In genomic region chr7:20403356-20403755, GRCh38 we compare ENCODE assay signal across 13 cellular contexts.
DNase-seq lines count a peak whose midpoint lies in the region; ATAC-seq, FAIRE-seq and TF ChIP-seq lines count a peak whose summit lies in the region.
"Had no signal": no experiment of that assay in that cellular context is flagged by ENCODE, and none has a peak within 500 bp of the region (broad histone marks: within the 10 kb centered on the region; RNA-seq: fewer than 3 reads in every experiment).

No MANE protein-coding gene starts in this region.

- no peak overlapping the region for H3K27ac Mint-ChIP-seq in astrocyte (ENCODE audit: unreplicated experiment)

- peak; percentile 43 for FAIRE-seq in H54 (lab: Jason Lieb, UNC)
- peak; percentile 26 for FAIRE-seq in astrocyte (lab: Jason Lieb, UNC)

- H3K27me3 ChIP-seq in astrocyte (ENCODE audit: insufficient read depth, low read length): no peaks in the 10 kb centered on the region
- H3K27me3 ChIP-seq: ascending aorta, MG63 had no signal

- H3K36me3 Mint-ChIP-seq in astrocyte (ENCODE audit: low read depth, unreplicated experiment): peaks cover 5% of the 10 kb centered on the region

- intact Hi-C loops in left ventricle myocardium superior (cut with micrococcal nuclease) (no loop called here), posterior cingulate gyrus (cut with DNase I) (loop anchor here (5.0 kb wide), 1 partner anchor 76 kb away; no protein-coding TSS in a partner anchor)

- TF ChIP-seq CTCF in astrocyte (IDR thresholded peaks at IDR 0.05; ENCODE audit: insufficient read depth, low read depth, low read length) (no peak), coronary artery (IDR thresholded peaks at IDR 0.05) (no peak)

- H3K9ac ChIP-seq in astrocyte (ENCODE audit: low read length): no peak overlapping the region

- no peaks in the 10 kb centered on the region for H3K9me3 Mint-ChIP-seq in astrocyte (ENCODE audit: unreplicated experiment)

- peaks cover 6% of the 10 kb centered on the region for H3K4me1 Mint-ChIP-seq in astrocyte (ENCODE audit: low read depth, unreplicated experiment)

- no peaks in the 10 kb centered on the region for H3K27me3 Mint-ChIP-seq in astrocyte (ENCODE audit: low read depth, unreplicated experiment)

- DNase-seq in H54 (ENCODE audit: insufficient read length, low spot score) (no peak), astrocyte (ENCODE audit: low read depth) (no peak), left ventricle myocardium superior (peak; percentile 77), skeletal muscle cell (ENCODE audit: low read depth) (peak; percentile 45), posterior cingulate gyrus (no peak), NCI-H2029 treated with DMSO at 0.1 percent for 48 hours (lab: John Stamatoyannopoulos, UW) (no peak), coronary artery (ENCODE audit: low spot score) (no peak)
- DNase-seq: mesendoderm; MG63; stimulated activated CD4-positive, alpha-beta T cell treated with anti-CD3 and anti-CD28 coated beads, Interleukin-15, amount 100 ng/mL, for 24 hours had no signal

- ATAC-seq in left ventricle myocardium superior (peak; percentile 59), HG03196 (IDR thresholded peaks at IDR 0.05; ENCODE audit: unreplicated experiment) (no peak)
- ATAC-seq: HCT116 had no signal

- no peak overlapping the region for H3K4me3 ChIP-seq in astrocyte (ENCODE audit: insufficient read depth, low read depth, low read length)
- no peak overlapping the region for H3K4me3 ChIP-seq in skeletal muscle cell (ENCODE audit: low read depth, low read length)
- no peak overlapping the region for H3K4me3 ChIP-seq in coronary artery
- H3K4me3 ChIP-seq: ascending aorta, MG63 had no signal

- H2AFZ ChIP-seq in astrocyte (ENCODE audit: low read depth, low read length): no peak overlapping the region

- no peaks in the 10 kb centered on the region for H3K79me2 ChIP-seq in astrocyte (ENCODE audit: insufficient read depth, low read length)

- H3K9me3 ChIP-seq in astrocyte (ENCODE audit: insufficient read depth, low read depth, low read length): no peaks in the 10 kb centered on the region
- H3K9me3 ChIP-seq: ascending aorta, MG63 had no signal

- no peak overlapping the region for H3K27ac ChIP-seq in astrocyte (ENCODE audit: low read depth, low read length)
- no peak overlapping the region for H3K27ac ChIP-seq in coronary artery
- H3K27ac ChIP-seq: ascending aorta had no signal

- peaks cover 2% of the 10 kb centered on the region for H3K36me3 ChIP-seq in astrocyte (ENCODE audit: insufficient read depth, low read length)
- H3K36me3 ChIP-seq: ascending aorta had no signal

- H4K20me1 ChIP-seq in astrocyte (ENCODE audit: insufficient read depth, low read length): no peaks in the 10 kb centered on the region

- H3K4me1 ChIP-seq in astrocyte (ENCODE audit: insufficient read depth, low read length): peaks cover 5% of the 10 kb centered on the region

- no peak overlapping the region for H3K4me2 ChIP-seq in astrocyte (ENCODE audit: low read length)

- TF ChIP-seq POLR2A in H54 (IDR thresholded peaks at IDR 0.05; ENCODE audit: low read depth, low read length): no peak

- H3K4me3 Mint-ChIP-seq in astrocyte (ENCODE audit: unreplicated experiment): no peak overlapping the region

Comparison
In these comparisons a context has a peak if more than half of its experiments do, and no peak if none do; other contexts are left out.
1. DNase-seq: peak in left ventricle myocardium superior (single experiment) and skeletal muscle cell (single experiment); none in H54 (single experiment), astrocyte (single experiment), posterior cingulate gyrus (0 of 10), NCI-H2029 treated with DMSO at 0.1 percent for 48 hours (single experiment) and coronary artery (single experiment).